Comparison of ENCODE assay signal across 37 cellular contexts in genomic region chr6:138197570-138197969, GRCh38. TPM values are rescaled to one million over a fixed set of nuclear protein-coding genes. Genes with fewer than 3 reads are reported as not detected.
"Had no signal": no experiment of that assay in that cellular context is flagged by ENCODE, and none has a peak within 500 bp of the region (broad histone marks: within the 10 kb centered on the region; RNA-seq: fewer than 3 reads in every experiment).

No MANE protein-coding gene starts in this region.

- H3K36me3 ChIP-seq: ascending aorta, cardiac muscle cell had no signal

- H3K9me3 Mint-ChIP-seq: activated CD4-positive, alpha-beta memory T cell treated with anti-CD3 and anti-CD28 coated beads for 36 hours; activated CD4-positive, alpha-beta T cell treated with anti-CD3 and anti-CD28 coated beads, Interleukin-2, amount 10 ng/mL, durations not matched to agents 24 days and 14 days; activated CD8-positive, alpha-beta T cell treated with anti-CD3 and anti-CD28 coated beads for 36 hours; activated naive CD4-positive, alpha-beta T cell treated with anti-CD3 and anti-CD28 coated beads, Interleukin-2, amount 10 ng/mL, durations not matched to agents 7 days and 5 days; activated naive CD4-positive, alpha-beta T cell treated with anti-CD3 and anti-CD28 coated beads, Interleukin-2, amount 50 U/mL, for 24 hours; activated naive CD8-positive, alpha-beta T cell treated with anti-CD3 and anti-CD28 coated beads, Interleukin-2, amount 10 ng/mL, durations not matched to agents 7 days and 5 days; activated naive CD8-positive, alpha-beta T cell treated with anti-CD3 and anti-CD28 coated beads, Interleukin-2, amount 50 U/mL, for 24 hours; activated T-cell treated with anti-CD3 and anti-CD28 coated beads, Interleukin-2, amount 50 U/mL, for 4 hours; activated T-helper 1 cell treated with anti-CD3 and anti-CD28 coated beads, Interleukin-12 subunit alpha, Interleukin-12 subunit beta, Interleukin-2, Interleukin-4 antibody, amounts not matched to agents 30 ng/mL and 10 ng/mL and 1 ng/mL, durations not matched to agents 14 hours and 24 hours and 36 hours; activated T-helper 2 cell treated with anti-CD3 and anti-CD28 coated beads, Interferon-gamma antibody, Interleukin-2, Interleukin-4, amounts not matched to agents 10 μg/mL and 5 μg/mL and 100 μg/mL, durations not matched to agents 14 hours and 24 hours and 36 hours; central memory CD8-positive, alpha-beta T cell; T-helper 1 cell treated with Interleukin-12 subunit alpha and Interleukin-12 subunit beta and Interleukin-4 antibody, amounts not matched to agents 30 μg/mL and 1 μg/mL, for 36 hours; T-helper 2 cell treated with Interferon-gamma antibody and Interleukin-4, amounts not matched to agents 5 μg/mL and 100 μg/mL, for 36 hours had no signal

- H3K27me3 ChIP-seq: ascending aorta, cardiac muscle cell had no signal

- ATAC-seq: activated CD8-positive, alpha-beta T cell treated with anti-CD3 and anti-CD28 coated beads for 36 hours; activated naive CD8-positive, alpha-beta T cell treated with anti-CD3 and anti-CD28 coated beads, Interleukin-2, amount 50 U/mL, for 24 hours; activated T-cell treated with anti-CD3 and anti-CD28 coated beads, Interleukin-2, amount 50 U/mL, for 4 hours; activated T-cell treated with anti-CD3 and anti-CD28 coated beads, Interleukin-2, amount 50 U/mL, for 72 hours had no signal

- H3K36me3 Mint-ChIP-seq: activated CD4-positive, alpha-beta memory T cell treated with anti-CD3 and anti-CD28 coated beads for 36 hours; activated naive CD4-positive, alpha-beta T cell treated with anti-CD3 and anti-CD28 coated beads, Interleukin-2, amount 10 ng/mL, durations not matched to agents 7 days and 5 days; activated naive CD4-positive, alpha-beta T cell treated with anti-CD3 and anti-CD28 coated beads, Interleukin-2, amount 50 U/mL, for 24 hours; activated naive CD8-positive, alpha-beta T cell treated with anti-CD3 and anti-CD28 coated beads, Interleukin-2, amount 10 ng/mL, durations not matched to agents 7 days and 5 days had no signal

- H3K4me1 Mint-ChIP-seq: activated B cell treated with CpG ODN at 0.5 μM for 24 hours; activated CD4-positive, alpha-beta T cell treated with anti-CD3 and anti-CD28 coated beads, Interleukin-2, amount 10 ng/mL, durations not matched to agents 24 days and 14 days; activated naive CD4-positive, alpha-beta T cell treated with anti-CD3 and anti-CD28 coated beads, Interleukin-2, amount 10 ng/mL, durations not matched to agents 7 days and 5 days; activated naive CD4-positive, alpha-beta T cell treated with anti-CD3 and anti-CD28 coated beads, Interleukin-2, amount 50 U/mL, for 24 hours; activated naive CD8-positive, alpha-beta T cell treated with anti-CD3 and anti-CD28 coated beads, Interleukin-2, amount 10 ng/mL, durations not matched to agents 7 days and 5 days; activated naive CD8-positive, alpha-beta T cell treated with anti-CD3 and anti-CD28 coated beads, Interleukin-2, amount 50 U/mL, for 24 hours; central memory CD8-positive, alpha-beta T cell had no signal

- H3K27ac ChIP-seq: ascending aorta, cardiac muscle cell had no signal

- H3K27me3 Mint-ChIP-seq: brain had no signal

- H3K4me3 Mint-ChIP-seq: activated B cell treated with CpG ODN at 0.5 μM for 24 hours; activated CD4-positive, alpha-beta memory T cell treated with anti-CD3 and anti-CD28 coated beads for 36 hours; activated CD4-positive, alpha-beta T cell treated with anti-CD3 and anti-CD28 coated beads, Interleukin-2, amount 10 ng/mL, durations not matched to agents 24 days and 14 days; activated CD8-positive, alpha-beta T cell treated with anti-CD3 and anti-CD28 coated beads for 36 hours; activated naive CD4-positive, alpha-beta T cell treated with anti-CD3 and anti-CD28 coated beads, Interleukin-2, amount 10 ng/mL, durations not matched to agents 7 days and 5 days; activated naive CD4-positive, alpha-beta T cell treated with anti-CD3 and anti-CD28 coated beads, Interleukin-2, amount 50 U/mL, for 24 hours; activated naive CD8-positive, alpha-beta T cell; activated naive CD8-positive, alpha-beta T cell treated with anti-CD3 and anti-CD28 coated beads, Interleukin-2, amount 10 ng/mL, durations not matched to agents 7 days and 5 days; activated naive CD8-positive, alpha-beta T cell treated with anti-CD3 and anti-CD28 coated beads, Interleukin-2, amount 50 U/mL, for 24 hours; activated T-cell treated with anti-CD3 and anti-CD28 coated beads, Interleukin-2, amount 50 U/mL, for 4 hours; activated T-cell treated with anti-CD3 and anti-CD28 coated beads, Interleukin-2, amount 50 U/mL, for 72 hours; activated T-helper 1 cell treated with anti-CD3 and anti-CD28 coated beads, Interleukin-12 subunit alpha, Interleukin-12 subunit beta, Interleukin-2, Interleukin-4 antibody, amounts not matched to agents 30 ng/mL and 10 ng/mL and 1 ng/mL, durations not matched to agents 14 hours and 24 hours and 36 hours; brain; central memory CD8-positive, alpha-beta T cell; T-helper 1 cell treated with Interleukin-12 subunit alpha and Interleukin-12 subunit beta and Interleukin-4 antibody, amounts not matched to agents 30 μg/mL and 1 μg/mL, for 36 hours; T-helper 2 cell treated with Interferon-gamma antibody and Interleukin-4, amounts not matched to agents 5 μg/mL and 100 μg/mL, for 36 hours had no signal

- H3K9me3 ChIP-seq: ascending aorta had no signal

- H3K4me3 ChIP-seq: ascending aorta, cardiac muscle cell had no signal

- H3K4me1 ChIP-seq: ascending aorta had no signal

- DNase-seq: activated B cell treated with CpG ODN at 0.5 μM for 24 hours; activated CD4-positive, alpha-beta memory T cell treated with anti-CD3 and anti-CD28 coated beads for 36 hours; activated CD4-positive, alpha-beta T cell treated with anti-CD3 and anti-CD28 coated beads for 4 hours; activated CD4-positive, alpha-beta T cell treated with anti-CD3 and anti-CD28 coated beads, Interleukin-2, amount 10 ng/mL, durations not matched to agents 24 days and 14 days; activated CD4-positive, alpha-beta T cell treated with anti-CD3 and anti-CD28 coated beads, Interleukin-2, amount 50 U/mL, for 1 hour; activated CD4-positive, alpha-beta T cell treated with anti-CD3 and anti-CD28 coated beads, Interleukin-2, amount 50 U/mL, for 4 hours; activated CD4-positive, CD25-positive, alpha-beta regulatory T cell treated with anti-CD3 and anti-CD28 coated beads, Interleukin-2, amount 50 U/mL, for 72 hours; activated CD8-positive, alpha-beta memory T cell treated with anti-CD3 and anti-CD28 coated beads, Interleukin-2, amount 50 U/mL, for 4 hours; activated CD8-positive, alpha-beta T cell treated with anti-CD3 and anti-CD28 coated beads for 36 hours; activated effector memory CD4-positive, alpha-beta T cell treated with Interleukin-2 at 50 U/mL for 16 hours; activated gamma-delta T cell; activated naive CD4-positive, alpha-beta T cell treated with anti-CD3 and anti-CD28 coated beads, Interleukin-2, amount 10 ng/mL, durations not matched to agents 7 days and 5 days; activated naive CD4-positive, alpha-beta T cell treated with Interleukin-2 at 50 U/mL for 16 hours; activated naive CD8-positive, alpha-beta T cell treated with anti-CD3 and anti-CD28 coated beads, Interleukin-2, amount 10 ng/mL, durations not matched to agents 7 days and 5 days; activated naive CD8-positive, alpha-beta T cell treated with anti-CD3 and anti-CD28 coated beads, Interleukin-2, amount 50 U/mL, for 24 hours; activated T-cell treated with anti-CD3 and anti-CD28 coated beads for 4 hours; activated T-cell treated with anti-CD3 and anti-CD28 coated beads, Interleukin-2, amount 50 U/mL, for 1 hour; activated T-cell treated with anti-CD3 and anti-CD28 coated beads, Interleukin-2, amount 50 U/mL, for 4 hours; activated T-cell treated with anti-CD3 and anti-CD28 coated beads, Interleukin-2, amount 50 U/mL, for 72 hours; amygdala; anterior cingulate cortex; cerebellar nuclear complex; T-helper 1 cell; T-helper 2 cell; T-helper 9 cell had no signal

- H3K27ac Mint-ChIP-seq: activated B cell treated with CpG ODN at 0.5 μM for 24 hours; activated CD4-positive, alpha-beta memory T cell treated with anti-CD3 and anti-CD28 coated beads for 36 hours; activated CD4-positive, alpha-beta T cell treated with anti-CD3 and anti-CD28 coated beads, Interleukin-2, amount 10 ng/mL, durations not matched to agents 24 days and 14 days; activated CD8-positive, alpha-beta T cell treated with anti-CD3 and anti-CD28 coated beads for 36 hours; activated naive CD4-positive, alpha-beta T cell treated with anti-CD3 and anti-CD28 coated beads, Interleukin-2, amount 10 ng/mL, durations not matched to agents 7 days and 5 days; activated naive CD4-positive, alpha-beta T cell treated with anti-CD3 and anti-CD28 coated beads, Interleukin-2, amount 50 U/mL, for 24 hours; activated naive CD8-positive, alpha-beta T cell; activated naive CD8-positive, alpha-beta T cell treated with anti-CD3 and anti-CD28 coated beads, Interleukin-2, amount 10 ng/mL, durations not matched to agents 7 days and 5 days; activated naive CD8-positive, alpha-beta T cell treated with anti-CD3 and anti-CD28 coated beads, Interleukin-2, amount 50 U/mL, for 24 hours; activated T-cell treated with anti-CD3 and anti-CD28 coated beads, Interleukin-2, amount 50 U/mL, for 72 hours; activated T-helper 1 cell treated with anti-CD3 and anti-CD28 coated beads, Interleukin-12 subunit alpha, Interleukin-12 subunit beta, Interleukin-2, Interleukin-4 antibody, amounts not matched to agents 30 ng/mL and 10 ng/mL and 1 ng/mL, durations not matched to agents 14 hours and 24 hours and 36 hours; activated T-helper 2 cell treated with anti-CD3 and anti-CD28 coated beads, Interferon-gamma antibody, Interleukin-2, Interleukin-4, amounts not matched to agents 10 μg/mL and 5 μg/mL and 100 μg/mL, durations not matched to agents 14 hours and 24 hours and 36 hours; brain; T-helper 1 cell treated with Interleukin-12 subunit alpha and Interleukin-12 subunit beta and Interleukin-4 antibody, amounts not matched to agents 30 μg/mL and 1 μg/mL, for 36 hours; T-helper 2 cell treated with Interferon-gamma antibody and Interleukin-4, amounts not matched to agents 5 μg/mL and 100 μg/mL, for 36 hours had no signal

RNA-seq across cellular contexts. Expression of gene PBOV1, which starts 20.7 kb away (rescaled TPM):
- total RNA-seq: activated B cell treated with CpG ODN at 0.5 μM for 24 hours; activated CD4-positive, alpha-beta memory T cell treated with anti-CD3 and anti-CD28 coated beads for 36 hours; activated CD4-positive, alpha-beta T cell treated with anti-CD3 and anti-CD28 coated beads, Interleukin-2, amount 10 ng/mL, durations not matched to agents 24 days and 14 days; activated CD8-positive, alpha-beta memory T cell treated with anti-CD3 and anti-CD28 coated beads for 36 hours; activated CD8-positive, alpha-beta T cell treated with anti-CD3 and anti-CD28 coated beads for 36 hours; activated naive CD8-positive, alpha-beta T cell treated with anti-CD3 and anti-CD28 coated beads, Interleukin-2, amount 10 ng/mL, durations not matched to agents 7 days and 5 days; activated T-cell treated with anti-CD3 and anti-CD28 coated beads, Interleukin-2, amount 50 U/mL, for 4 hours; activated T-cell treated with anti-CD3 and anti-CD28 coated beads, Interleukin-2, amount 50 U/mL, for 72 hours; activated T-helper 1 cell treated with anti-CD3 and anti-CD28 coated beads, Interleukin-12 subunit alpha, Interleukin-12 subunit beta, Interleukin-2, Interleukin-4 antibody, amounts not matched to agents 30 ng/mL and 10 ng/mL and 1 ng/mL, durations not matched to agents 14 hours and 24 hours and 36 hours; activated T-helper 2 cell treated with anti-CD3 and anti-CD28 coated beads, Interferon-gamma antibody, Interleukin-2, Interleukin-4, amounts not matched to agents 10 μg/mL and 5 μg/mL and 100 μg/mL, durations not matched to agents 14 hours and 24 hours and 36 hours; ascending aorta; bronchial epithelial cell; cardiac muscle cell had no signal
